Comparison of ENCODE assay signal across 9 cellular contexts in the genomic region with DNA sequence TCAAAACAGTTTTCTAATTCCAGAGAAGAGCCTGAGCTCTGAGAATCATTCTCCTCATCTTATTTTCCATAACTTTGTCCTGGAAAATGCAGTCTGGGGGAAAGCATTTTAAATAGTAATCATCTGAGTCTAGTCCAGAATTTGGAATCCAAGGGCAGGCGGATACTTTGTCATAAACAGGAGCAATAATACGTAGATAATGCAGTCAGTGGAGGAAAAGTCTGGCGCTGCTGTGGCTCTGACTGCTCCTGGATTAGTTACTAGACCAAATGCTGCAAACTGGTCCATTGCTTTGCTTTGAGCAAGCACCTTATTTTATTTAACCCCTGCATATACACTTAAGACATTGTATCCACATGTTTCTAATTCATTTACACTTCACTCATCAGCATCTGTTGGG.
"Had no signal": no experiment of that assay in that cellular context is flagged by ENCODE, and none has a peak within 500 bp of the region (broad histone marks: within the 10 kb centered on the region; RNA-seq: fewer than 3 reads in every experiment).

No MANE protein-coding gene starts in this region.

- H3K9ac ChIP-seq: SK-N-SH had no signal

- DNase-seq: activated B cell treated with CpG ODN at 0.5 μM for 24 hours; activated effector memory CD4-positive, alpha-beta T cell treated with Interleukin-2 at 50 U/mL for 16 hours; dorsolateral prefrontal cortex; immature natural killer cell; SK-N-SH; stimulated activated CD4-positive, alpha-beta T cell treated with anti-CD3 and anti-CD28 coated beads, Interleukin-2, amount 100 ng/mL, for 48 hours; testis had no signal

- ATAC-seq: activated naive CD4-positive, alpha-beta T cell treated with anti-CD3 and anti-CD28 coated beads, Interleukin-2, amount 50 U/mL, for 72 hours; esophagus mucosa had no signal

- H3K4me1 ChIP-seq: testis had no signal

- H3K9me3 ChIP-seq: SK-N-SH, testis had no signal

- H3K4me2 ChIP-seq: SK-N-SH had no signal

- H3K27ac ChIP-seq: dorsolateral prefrontal cortex, testis had no signal

- H3K27me3 ChIP-seq: dorsolateral prefrontal cortex, testis had no signal

- H3K4me3 ChIP-seq: dorsolateral prefrontal cortex, testis had no signal
